Comparison of ENCODE assay signal across 32 cellular contexts in the genomic region with DNA sequence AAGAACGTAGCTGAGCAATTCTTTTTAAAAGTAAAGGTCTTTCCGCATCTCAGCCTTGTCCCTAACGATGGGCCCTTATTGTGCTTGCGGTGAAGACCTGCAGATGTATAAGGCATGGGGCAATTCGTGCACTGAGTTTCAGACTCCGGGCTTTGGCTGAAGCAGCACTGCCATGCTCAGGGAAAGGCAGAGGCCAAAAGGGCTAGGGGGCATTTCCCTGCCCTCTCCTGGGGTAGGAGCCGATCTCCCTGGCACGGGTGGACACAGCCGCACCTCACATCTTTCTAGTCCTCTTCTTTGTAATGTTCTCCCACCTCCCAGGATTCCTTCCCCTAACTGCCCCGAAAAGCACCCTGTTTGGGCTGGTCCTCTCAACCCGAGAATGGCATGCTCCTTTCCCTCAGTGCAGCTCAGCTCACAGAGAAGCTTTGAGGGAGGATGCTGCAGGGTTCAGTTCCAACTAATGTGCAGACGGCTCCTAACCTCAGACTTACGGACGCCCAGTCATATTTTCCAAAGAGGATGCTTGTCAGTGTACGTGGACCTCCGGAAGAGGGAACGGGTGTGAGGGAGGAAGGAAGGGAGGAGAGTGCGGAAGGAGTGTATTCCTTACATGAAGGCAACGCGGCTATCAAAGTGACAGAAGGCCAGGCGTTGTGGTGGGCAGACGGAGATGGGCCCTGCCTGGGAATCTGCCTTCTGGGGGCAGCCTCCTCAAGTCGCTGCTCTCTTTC.
A peak's percentile ranks its signal among the peaks of the same experiment; 100 is the strongest.
DNase-seq lines count a peak whose midpoint lies in the region; FAIRE-seq and TF ChIP-seq lines count a peak whose summit lies in the region.
"Had no signal": no experiment of that assay in that cellular context is flagged by ENCODE, and none has a peak within 500 bp of the region (broad histone marks: within the 10 kb centered on the region; RNA-seq: fewer than 3 reads in every experiment).

No MANE protein-coding gene starts in this region.

- no peak overlapping the region for H3K9ac ChIP-seq in mammary epithelial cell (ENCODE audit: insufficient read depth, low read length)
- no peak overlapping the region for H3K9ac ChIP-seq in muscle layer of colon (ENCODE audit: low read length)
- H3K9ac ChIP-seq in skeletal muscle tissue (ENCODE audit: low read depth in 1 of 3, low read length in 3 of 3): peak overlapping the region; percentile 45 to 70 (median 63)
- H3K9ac ChIP-seq: GM23248 had no signal

- no peak overlapping the region for H2AFZ ChIP-seq in mammary epithelial cell (ENCODE audit: low read depth, low read length)
- H2AFZ ChIP-seq: GM23248 had no signal

- H3K27me3 Mint-ChIP-seq in mesothelial cell of epicardium (ENCODE audit: low read depth): no peaks in the 10 kb centered on the region
- H3K27me3 Mint-ChIP-seq: activated naive CD8-positive, alpha-beta T cell treated with anti-CD3 and anti-CD28 coated beads, Interleukin-2, amount 50 U/mL, for 24 hours; dendritic cell treated with granulocyte-macrophage colony-stimulating factor and Interleukin-4, amounts not matched to agents 40 ng/mL and 50 ng/mL, for 4 days; IgD-negative memory B cell; memory B cell; progenitor cell of endocrine pancreas had no signal

- no peak overlapping the region for H3K4me2 ChIP-seq in mammary epithelial cell (ENCODE audit: insufficient read depth, low read depth, low read length)

- CTCF ChIA-PET in mammary epithelial cell (lab: Charles Lee; ENCODE audit: low non-redundant PET): no interaction called here

- H3K36me3 ChIP-seq in breast epithelium (no peaks in the 10 kb centered on the region), mammary epithelial cell (ENCODE audit: insufficient read depth, low read length) (peaks cover 3% of the 10 kb centered on the region), muscle layer of colon (ENCODE audit: insufficient read depth, low read length) (no peaks in the 10 kb centered on the region), skeletal muscle tissue (ENCODE audit: control insufficient read depth in 3 of 3, insufficient read depth in 3 of 3, low read length in 3 of 3) (peaks cover 0 to 11% (median 3%) of the 10 kb centered on the region in 3 donors)
- H3K36me3 ChIP-seq: neutrophil, thoracic aorta had no signal

- H3K4me3 Mint-ChIP-seq in mesothelial cell of epicardium: no peak overlapping the region
- H3K4me3 Mint-ChIP-seq: activated naive CD8-positive, alpha-beta T cell treated with anti-CD3 and anti-CD28 coated beads, Interleukin-2, amount 50 U/mL, for 24 hours; activated T-cell treated with anti-CD3 and anti-CD28 coated beads, Interleukin-2, amount 50 U/mL, for 72 hours; CD14-positive monocyte; dendritic cell treated with granulocyte-macrophage colony-stimulating factor and Interleukin-4, amounts not matched to agents 40 ng/mL and 50 ng/mL, for 4 days; IgD-negative memory B cell; immature natural killer cell; memory B cell had no signal

- dilution Hi-C loops in mammary epithelial cell (cut with HindIII; ENCODE audit: low sequenced_read_pairs): loop anchor here (5.0 kb wide), 1 partner anchor 36 kb away; no protein-coding TSS in a partner anchor

- H3K4me1 Mint-ChIP-seq in mesothelial cell of epicardium: peaks cover 8% of the 10 kb centered on the region

- intact Hi-C loops in breast epithelium (cut with DNase I; ENCODE audit: low total_unique reads) (no loop called here), mammary epithelial cell (cut with micrococcal nuclease) (no loop called here)

- no peaks in the 10 kb centered on the region for H3K9me3 Mint-ChIP-seq in mesothelial cell of epicardium
- H3K9me3 Mint-ChIP-seq: activated naive CD8-positive, alpha-beta T cell treated with anti-CD3 and anti-CD28 coated beads, Interleukin-2, amount 50 U/mL, for 24 hours; activated T-cell treated with anti-CD3 and anti-CD28 coated beads, Interleukin-2, amount 50 U/mL, for 72 hours; CD14-positive monocyte; dendritic cell treated with granulocyte-macrophage colony-stimulating factor and Interleukin-4, amounts not matched to agents 40 ng/mL and 50 ng/mL, for 4 days; IgD-negative memory B cell; immature natural killer cell; memory B cell had no signal

- WGBS in mammary epithelial cell (ENCODE audit: low coverage, missing lambda C conversion rate): 69% methylated on average over 23 of the region's 23 CpGs

- no peak for TF ChIP-seq POLR2A in breast epithelium (IDR thresholded peaks at IDR 0.05)

- peaks cover 46% of the 10 kb centered on the region for H3K36me3 Mint-ChIP-seq in mesothelial cell of epicardium
- H3K36me3 Mint-ChIP-seq: IgD-negative memory B cell, immature natural killer cell, memory B cell had no signal

- H3K9me3 ChIP-seq in breast epithelium (no peaks in the 10 kb centered on the region), mammary epithelial cell (replicated peaks; ENCODE audit: insufficient read depth, low read length) (no peaks in the 10 kb centered on the region), muscle layer of colon (ENCODE audit: low read length) (no peaks in the 10 kb centered on the region), skeletal muscle tissue (ENCODE audit: control insufficient read depth in 3 of 3, low read length in 3 of 3) (no peaks in the 10 kb centered on the region)
- H3K9me3 ChIP-seq: neutrophil, Peyer's patch, thoracic aorta had no signal

- BruUV-seq in mammary epithelial cell (replicated peaks; lab: Mats Ljungman, UMichigan): no TSS peak

- in situ Hi-C loops in mammary epithelial cell (cut with MboI; ENCODE audit: low sequenced_read_pairs in 2 of 2): no loop called here

- no peaks in the 10 kb centered on the region for H3K79me2 ChIP-seq in mammary epithelial cell (ENCODE audit: insufficient read depth, low read length)

- H4K20me1 ChIP-seq in mammary epithelial cell (ENCODE audit: insufficient read depth, low read length): no peaks in the 10 kb centered on the region

- H3K4me3 ChIP-seq in breast epithelium (no peak overlapping the region), mammary epithelial cell (replicated peaks in 1 of 3; ENCODE audit: insufficient read depth in 1 of 3, low read depth in 2 of 3, low read length in 3 of 3) (no peak overlapping the region), muscle layer of colon (ENCODE audit: low read depth in 1 of 2, low read length in 2 of 2) (no peak overlapping the region), skeletal muscle tissue (ENCODE audit: low read length in 3 of 3) (no peak overlapping the region)
- H3K4me3 ChIP-seq: GM23248, Peyer's patch, thoracic aorta had no signal

- FAIRE-seq in frontal cortex (lab: Jason Lieb, UNC): no peak
- FAIRE-seq: astrocyte, G401.6 had no signal

- no peak for DNase-seq in breast epithelium (ENCODE audit: low spot score in 2 of 2)
- DNase-seq in mammary epithelial cell: no peak
- DNase-seq in COLO829 (ENCODE audit: low spot score): no peak
- DNase-seq in frontal cortex (ENCODE audit: low spot score in 2 of 2): no peak
- DNase-seq in SK-N-DZ (ENCODE audit: low spot score): no peak
- DNase-seq in mesothelial cell of epicardium (ENCODE audit: low spot score in 2 of 2, unreplicated experiment in 2 of 2): no peak
- DNase-seq: activated CD4-positive, alpha-beta T cell treated with anti-CD3 and anti-CD28 coated beads, Interleukin-2, amount 50 U/mL, for 4 hours; activated naive CD8-positive, alpha-beta T cell treated with anti-CD3 and anti-CD28 coated beads, Interleukin-2, amount 50 U/mL, for 24 hours; activated T-cell treated with anti-CD3 and anti-CD28 coated beads, Interleukin-2, amount 50 U/mL, for 72 hours; central memory CD4-positive, alpha-beta T cell; DMS79; GM23248; immature natural killer cell; left colon; NCI-H1048; NCI-H1694 treated with DMSO at 0.1 percent for 48 hours; NCI-H774; SHP77 treated with DMSO at 0.1 percent for 48 hours; stimulated activated naive CD4-positive, alpha-beta T cell had no signal

- H3K27me3 ChIP-seq in breast epithelium: no peaks in the 10 kb centered on the region
- no peaks in the 10 kb centered on the region for H3K27me3 ChIP-seq in mammary epithelial cell (ENCODE audit: insufficient read depth, low read length)
- H3K27me3 ChIP-seq in muscle layer of colon (ENCODE audit: control insufficient read depth in 1 of 2, insufficient read depth in 2 of 2, low read length in 2 of 2): no peaks in the 10 kb centered on the region
- H3K27me3 ChIP-seq in skeletal muscle tissue (ENCODE audit: control insufficient read depth in 3 of 3, insufficient read depth in 3 of 3, low read length in 3 of 3): no peaks in the 10 kb centered on the region
- H3K27me3 ChIP-seq: neutrophil, Peyer's patch had no signal

- H3K27ac Mint-ChIP-seq in mesothelial cell of epicardium: no peak overlapping the region
- H3K27ac Mint-ChIP-seq: activated naive CD8-positive, alpha-beta T cell treated with anti-CD3 and anti-CD28 coated beads, Interleukin-2, amount 50 U/mL, for 24 hours; activated T-cell treated with anti-CD3 and anti-CD28 coated beads, Interleukin-2, amount 50 U/mL, for 72 hours; CD14-positive monocyte; dendritic cell treated with granulocyte-macrophage colony-stimulating factor and Interleukin-4, amounts not matched to agents 40 ng/mL and 50 ng/mL, for 4 days; IgD-negative memory B cell; immature natural killer cell; memory B cell; progenitor cell of endocrine pancreas had no signal

- peak overlapping the region; percentile 96 to 98 for H3K27ac ChIP-seq in breast epithelium
- H3K27ac ChIP-seq in mammary epithelial cell (ENCODE audit: insufficient read depth, low read depth, low read length): no peak overlapping the region
- H3K27ac ChIP-seq in muscle layer of colon (ENCODE audit: low read depth, low read length): peak overlapping the region; percentile 96
- peak overlapping the region; percentile 97 for H3K27ac ChIP-seq in skeletal muscle tissue (ENCODE audit: low read depth, low read length)
- H3K27ac ChIP-seq: 22Rv1, GM23248, neutrophil had no signal

- TF ChIP-seq CTCF in breast epithelium (IDR thresholded peaks at IDR 0.05) (no peak), mammary epithelial cell (conservative IDR thresholded peaks at IDR 0.05 in 1 of 2, IDR thresholded peaks at IDR 0.05 in 1 of 2; ENCODE audit: extremely low read depth in 1 of 2, insufficient read depth in 1 of 2, low read depth in 1 of 2, low read length in 2 of 2) (no peak), mesothelial cell of epicardium (IDR thresholded peaks at IDR 0.05; ENCODE audit: unreplicated experiment) (no peak)

- H3K4me1 ChIP-seq in breast epithelium (peaks cover 0 to 17% of the 10 kb centered on the region in 2 donors), mammary epithelial cell (ENCODE audit: insufficient read depth, low read length) (no peaks in the 10 kb centered on the region), muscle layer of colon (ENCODE audit: insufficient read depth, low read length) (peaks cover 58% of the 10 kb centered on the region), skeletal muscle tissue (ENCODE audit: control insufficient read depth in 3 of 3, insufficient read depth in 3 of 3, low read length in 3 of 3) (peaks cover 48 to 62% (median 50%) of the 10 kb centered on the region in 3 donors)
- H3K4me1 ChIP-seq: Peyer's patch had no signal

Comparison
In these comparisons a context has a peak if more than half of its experiments do, and no peak if none do; other contexts are left out.
1. H3K9ac ChIP-seq: peak in skeletal muscle tissue (3 of 3); none in mammary epithelial cell (single experiment) and muscle layer of colon (single experiment).